Comparison of ENCODE assay signal across 10 cellular contexts in genomic region chr12:40693503-40693863, GRCh38. TPM values are rescaled to one million over a fixed set of nuclear protein-coding genes. Genes with fewer than 3 reads are reported as not detected.
DNase-seq lines count a peak whose midpoint lies in the region; ATAC-seq and TF ChIP-seq lines count a peak whose summit lies in the region.
"Had no signal": no experiment of that assay in that cellular context is flagged by ENCODE, and none has a peak within 500 bp of the region (broad histone marks: within the 10 kb centered on the region; RNA-seq: fewer than 3 reads in every experiment).

No MANE protein-coding gene starts in this region.

- no peak overlapping the region for H3K9ac ChIP-seq in mesendoderm (ENCODE audit: low read length)

- DNase-seq in NCI-H2081 (lab: John Stamatoyannopoulos, UW), result peak; percentile 44 to 67
- no peak for DNase-seq in NCI-H2081 treated with DMSO at 0.1 percent for 48 hours (lab: John Stamatoyannopoulos, UW)
- peak; percentile 84 to 90 for DNase-seq in cerebellar nuclear complex (lab: John Stamatoyannopoulos, UW)
- peak; percentile 65 for DNase-seq in mesendoderm
- no peak for DNase-seq in type B pancreatic cell (ENCODE audit: extremely low spot score, unreplicated experiment)
- no peak for DNase-seq in activated CD8-positive, alpha-beta T cell treated with anti-CD3 and anti-CD28 coated beads for 36 hours
- no peak for DNase-seq in erythroblast (lab: John Stamatoyannopoulos, UW)
- DNase-seq in CD8-positive, alpha-beta memory T cell, result no peak
- DNase-seq: stimulated activated naive CD4-positive, alpha-beta T cell treated with Interleukin-2 at 50 U/mL for 16 hours had no signal

- no peaks in the 10 kb centered on the region for H3K27me3 ChIP-seq in mesendoderm (ENCODE audit: insufficient read depth, low read length, poor library complexity)
- no peaks in the 10 kb centered on the region for H3K27me3 ChIP-seq in CD8-positive, alpha-beta memory T cell (ENCODE audit: insufficient read depth, low read length, poor library complexity, severe bottlenecking)

- TF ChIP-seq CTCF in type B pancreatic cell (conservative IDR thresholded peaks at IDR 0.05), result no peak
- no peak for TF ChIP-seq CTCF in activated CD8-positive, alpha-beta T cell treated with anti-CD3 and anti-CD28 coated beads for 36 hours (IDR thresholded peaks at IDR 0.05)

- no peaks in the 10 kb centered on the region for H3K36me3 ChIP-seq in mesendoderm (ENCODE audit: control insufficient read depth, insufficient read depth, low read length)
- H3K36me3 ChIP-seq in CD8-positive, alpha-beta memory T cell (ENCODE audit: insufficient read depth, low read length), result no peaks in the 10 kb centered on the region

- no peaks in the 10 kb centered on the region for H3K36me3 Mint-ChIP-seq in type B pancreatic cell
- H3K36me3 Mint-ChIP-seq in activated CD8-positive, alpha-beta T cell treated with anti-CD3 and anti-CD28 coated beads for 36 hours (ENCODE audit: low read depth), result no peaks in the 10 kb centered on the region
- no peaks in the 10 kb centered on the region for H3K36me3 Mint-ChIP-seq in CD8-positive, alpha-beta memory T cell

- no peak overlapping the region for H3K56ac ChIP-seq in mesendoderm (ENCODE audit: low read length)

- WGBS in mesendoderm (ENCODE audit: extremely low coverage, insufficient coverage, low lambda C conversion rate), result no CpG with 5 or more reads among the region's 12 CpGs

- no peak for ATAC-seq in activated CD8-positive, alpha-beta T cell treated with anti-CD3 and anti-CD28 coated beads for 36 hours

- no peak overlapping the region for H2BK15ac ChIP-seq in mesendoderm (replicated peaks; ENCODE audit: low read depth)

- intact Hi-C loops in activated CD8-positive, alpha-beta T cell treated with anti-CD3 and anti-CD28 coated beads for 36 hours (cut with micrococcal nuclease), result no loop called here

- H3K79me2 ChIP-seq in mesendoderm (ENCODE audit: control insufficient read depth, insufficient read depth, low read length), result no peaks in the 10 kb centered on the region

- no peak overlapping the region for H4K5ac ChIP-seq in mesendoderm (ENCODE audit: low read length)

- peaks cover 49% of the 10 kb centered on the region for H3K27me3 Mint-ChIP-seq in type B pancreatic cell
- peaks cover 22% of the 10 kb centered on the region for H3K27me3 Mint-ChIP-seq in activated CD8-positive, alpha-beta T cell treated with anti-CD3 and anti-CD28 coated beads for 36 hours
- H3K27me3 Mint-ChIP-seq in CD8-positive, alpha-beta memory T cell, result peaks cover 18% of the 10 kb centered on the region in 2 donors

- H3K23ac ChIP-seq in mesendoderm (ENCODE audit: low read length), result no peak overlapping the region

- H3K27ac ChIP-seq in mesendoderm (ENCODE audit: low read depth, low read length), result no peak overlapping the region
- H3K27ac ChIP-seq in CD8-positive, alpha-beta memory T cell (ENCODE audit: low read depth, low read length), result no peak overlapping the region

- no peak for TF ChIP-seq POLR2A in erythroblast (IDR thresholded peaks at IDR 0.05; ENCODE audit: low read length)

- H3K27ac Mint-ChIP-seq in type B pancreatic cell, result peak overlapping the region; percentile 72
- H3K27ac Mint-ChIP-seq in activated CD8-positive, alpha-beta T cell treated with anti-CD3 and anti-CD28 coated beads for 36 hours, result no peak overlapping the region
- H3K27ac Mint-ChIP-seq in CD8-positive, alpha-beta memory T cell, result no peak overlapping the region

- H3K9me3 Mint-ChIP-seq in type B pancreatic cell, result no peaks in the 10 kb centered on the region
- H3K9me3 Mint-ChIP-seq in activated CD8-positive, alpha-beta T cell treated with anti-CD3 and anti-CD28 coated beads for 36 hours, result no peaks in the 10 kb centered on the region
- H3K9me3 Mint-ChIP-seq in CD8-positive, alpha-beta memory T cell, result peaks cover 0 to 8% (median 2%) of the 10 kb centered on the region in 5 donors

- H2BK120ac ChIP-seq in mesendoderm (ENCODE audit: low read depth, low read length), result no peak overlapping the region

- POLR2A ChIA-PET in activated CD8-positive, alpha-beta T cell treated with anti-CD3 and anti-CD28 coated beads for 36 hours (lab: Charles Lee), result no interaction called here
- POLR2A ChIA-PET in CD8-positive, alpha-beta memory T cell (lab: Charles Lee), result no interaction called here

- no peak overlapping the region for H4K8ac ChIP-seq in mesendoderm (ENCODE audit: low read depth, low read length)

- H2AK5ac ChIP-seq in mesendoderm (ENCODE audit: low read length), result no peak overlapping the region

- peak overlapping the region; percentile 54 for H3K4me2 ChIP-seq in mesendoderm (ENCODE audit: low read length)

- H3K79me1 ChIP-seq in mesendoderm (ENCODE audit: low read length), result no peaks in the 10 kb centered on the region

- CTCF ChIA-PET in activated CD8-positive, alpha-beta T cell treated with anti-CD3 and anti-CD28 coated beads for 36 hours (lab: Charles Lee), result no interaction called here
- CTCF ChIA-PET in CD8-positive, alpha-beta memory T cell (lab: Charles Lee), result no interaction called here

- no peak overlapping the region for H3K18ac ChIP-seq in mesendoderm (ENCODE audit: low read length)

- peaks cover 6% of the 10 kb centered on the region for H3K4me1 Mint-ChIP-seq in type B pancreatic cell (ENCODE audit: unreplicated experiment)
- H3K4me1 Mint-ChIP-seq in activated CD8-positive, alpha-beta T cell treated with anti-CD3 and anti-CD28 coated beads for 36 hours (ENCODE audit: low read depth), result no peaks in the 10 kb centered on the region
- no peaks in the 10 kb centered on the region for H3K4me1 Mint-ChIP-seq in CD8-positive, alpha-beta memory T cell

- no peak overlapping the region for H3K4me3 ChIP-seq in mesendoderm (ENCODE audit: low read length)
- H3K4me3 ChIP-seq in CD8-positive, alpha-beta memory T cell (ENCODE audit: low read length), result no peak overlapping the region

- no peaks in the 10 kb centered on the region for H3K4me1 ChIP-seq in mesendoderm (ENCODE audit: control insufficient read depth, low read depth, low read length)
- H3K4me1 ChIP-seq in CD8-positive, alpha-beta memory T cell (ENCODE audit: insufficient read depth, low read length), result no peaks in the 10 kb centered on the region

- no peaks in the 10 kb centered on the region for H3K9me3 ChIP-seq in CD8-positive, alpha-beta memory T cell (ENCODE audit: low read length)

- H3K4ac ChIP-seq in mesendoderm (ENCODE audit: low read depth, low read length), result no peak overlapping the region

- no peak overlapping the region for H2BK5ac ChIP-seq in mesendoderm (ENCODE audit: low read length)

- peak overlapping the region; percentile 97 for H3K4me3 Mint-ChIP-seq in type B pancreatic cell
- no peak overlapping the region for H3K4me3 Mint-ChIP-seq in activated CD8-positive, alpha-beta T cell treated with anti-CD3 and anti-CD28 coated beads for 36 hours
- H3K4me3 Mint-ChIP-seq in CD8-positive, alpha-beta memory T cell, result no peak overlapping the region

RNA-seq across cellular contexts. Expression of gene CNTN1, which starts 1.2 kb away (rescaled TPM):
- polyA plus RNA-seq in mesendoderm (2013, experiment 1 of 2), result 2.0 TPM
- 1.8 TPM for polyA plus RNA-seq in mesendoderm (2013, experiment 2 of 2)
- 19.3 and 25.2 TPM in 2 replicates for total RNA-seq in type B pancreatic cell (ENCODE audit: low replicate concordance)
- not detected for total RNA-seq in activated CD8-positive, alpha-beta T cell treated with anti-CD3 and anti-CD28 coated beads for 36 hours
- not detected for total RNA-seq in CD8-positive, alpha-beta memory T cell
- polyA plus RNA-seq in CD8-positive, alpha-beta memory T cell, result not detected
- total RNA-seq: myocyte had no signal

Comparison
In these comparisons a context has a peak if more than half of its experiments do, and no peak if none do; other contexts are left out.
1. DNase-seq: peak in NCI-H2081 (2 of 2), cerebellar nuclear complex (2 of 2) and mesendoderm (single experiment); none in NCI-H2081 treated with DMSO at 0.1 percent for 48 hours (single experiment), type B pancreatic cell (single experiment), activated CD8-positive, alpha-beta T cell treated with anti-CD3 and anti-CD28 coated beads for 36 hours (single experiment), erythroblast (0 of 2) and CD8-positive, alpha-beta memory T cell (0 of 5).
2. RNA of gene CNTN1, which starts 1.2 kb away (total RNA-seq): 19.3 to 25.2 TPM in type B pancreatic cell; not detected in activated CD8-positive, alpha-beta T cell treated with anti-CD3 and anti-CD28 coated beads for 36 hours and not detected in CD8-positive, alpha-beta memory T cell; every median in the first group is over 10 times any median in the second.